Comparison of ENCODE assay signal across 12 cellular contexts in the genomic region with DNA sequence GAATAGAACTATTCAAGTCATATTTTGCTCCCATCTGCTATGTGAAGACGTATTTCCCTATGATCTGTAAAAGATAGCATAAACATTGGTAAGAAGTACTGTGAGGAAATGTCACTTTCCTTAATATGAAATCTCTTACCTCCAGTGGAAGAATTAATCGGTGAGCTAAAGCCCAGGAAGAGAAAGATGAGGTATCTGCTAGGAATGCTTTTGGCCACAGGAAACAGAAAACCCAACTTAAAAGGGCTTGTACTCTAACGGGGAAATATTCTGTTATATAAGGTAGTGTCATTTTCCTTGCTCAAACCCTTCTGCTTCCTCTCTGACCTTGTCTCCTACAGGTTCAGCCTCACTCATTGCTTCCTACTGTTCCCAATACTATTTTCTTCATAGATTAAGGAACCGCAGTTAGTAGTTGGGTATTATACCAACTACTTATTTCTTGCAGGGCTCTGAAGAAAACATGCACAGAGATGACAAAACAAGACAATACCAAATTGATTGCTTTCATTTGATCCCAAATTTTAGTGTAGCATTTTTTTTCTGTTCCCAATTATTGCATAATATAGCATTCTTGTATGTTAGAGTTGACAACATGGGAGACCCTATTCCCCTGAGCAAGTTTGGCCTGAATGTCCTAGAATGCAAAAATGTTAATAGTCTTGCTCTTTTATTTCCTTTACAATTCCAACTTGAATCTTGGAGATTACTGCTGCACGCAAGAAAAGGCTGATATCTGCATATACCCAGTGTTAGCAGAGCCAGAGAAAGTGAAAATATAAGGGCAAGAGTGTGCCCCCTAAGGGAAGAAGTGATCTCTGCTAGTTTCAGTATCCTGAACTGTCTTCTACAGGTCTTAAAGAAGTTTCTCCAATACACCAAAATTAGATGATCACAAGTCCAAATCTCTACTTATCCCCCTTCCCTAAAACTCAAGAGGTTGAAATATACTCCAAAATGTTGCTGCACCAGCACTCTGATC.
DNase-seq lines count a peak whose midpoint lies in the region; ATAC-seq and TF ChIP-seq lines count a peak whose summit lies in the region.
"Had no signal": no experiment of that assay in that cellular context is flagged by ENCODE, and none has a peak within 500 bp of the region (broad histone marks: within the 10 kb centered on the region; RNA-seq: fewer than 3 reads in every experiment).

No MANE protein-coding gene starts in this region.

- no peaks in the 10 kb centered on the region for H3K36me3 ChIP-seq in DOHH2 (ENCODE audit: control insufficient read depth, low read length)
- H3K36me3 ChIP-seq in SK-N-SH (replicated peaks in 1 of 2; ENCODE audit: control insufficient read depth in 1 of 2, insufficient read depth in 2 of 2, low read length in 1 of 2), result peaks cover 0 to 3% of the 10 kb centered on the region in 2 experiments

- TF ChIP-seq CTCF in DOHH2 (IDR thresholded peaks at IDR 0.05; ENCODE audit: low read depth, low read length, poor library complexity, severe bottlenecking) (peak; percentile 32), HL-60 (IDR thresholded peaks at IDR 0.05; ENCODE audit: insufficient read depth, low read length) (no peak), SK-N-SH (IDR thresholded peaks at IDR 0.05) (peak; percentile 18)

- no peak overlapping the region for H3K27ac Mint-ChIP-seq in activated CD4-positive, alpha-beta memory T cell treated with anti-CD3 and anti-CD28 coated beads for 36 hours

- H3K4me1 ChIP-seq in DOHH2 (ENCODE audit: control insufficient read depth, low read length) (no peaks in the 10 kb centered on the region), SK-N-SH (ENCODE audit: control insufficient read depth in 1 of 2, insufficient read depth in 2 of 2, low read depth in 1 of 2, low read length in 1 of 2) (no peaks in the 10 kb centered on the region; a peak in 2 of 4 replicates)

- no peak for TF ChIP-seq EP300 in SK-N-SH (IDR thresholded peaks at IDR 0.05; ENCODE audit: borderline replicate concordance in 1 of 2, low read depth in 1 of 2, low read length in 1 of 2)

- H3K4me2 ChIP-seq in DOHH2 (ENCODE audit: low read length) (no peak overlapping the region), SK-N-SH (no peak overlapping the region)

- no peaks in the 10 kb centered on the region for H3K9me3 Mint-ChIP-seq in activated CD4-positive, alpha-beta memory T cell treated with anti-CD3 and anti-CD28 coated beads for 36 hours

- H3K4me3 Mint-ChIP-seq in activated CD4-positive, alpha-beta memory T cell treated with anti-CD3 and anti-CD28 coated beads for 36 hours, result no peak overlapping the region

- H3K27me3 ChIP-seq in DOHH2 (ENCODE audit: control insufficient read depth, low read length), result no peaks in the 10 kb centered on the region
- no peaks in the 10 kb centered on the region for H3K27me3 ChIP-seq in HL-60 (ENCODE audit: insufficient read depth, poor library complexity, severe bottlenecking)
- no peaks in the 10 kb centered on the region for H3K27me3 ChIP-seq in SK-N-SH (ENCODE audit: insufficient read depth)

- H3K9me3 ChIP-seq in DOHH2 (ENCODE audit: control insufficient read depth, insufficient read depth, low read length) (no peaks in the 10 kb centered on the region), SK-N-SH (no peaks in the 10 kb centered on the region)

- H3K79me2 ChIP-seq in DOHH2 (ENCODE audit: control insufficient read depth, low read length), result no peaks in the 10 kb centered on the region
- no peaks in the 10 kb centered on the region for H3K79me2 ChIP-seq in SK-N-SH (ENCODE audit: insufficient read depth)

- peak; percentile 27; the same call in 1 of the 2 replicates for TF ChIP-seq RAD21 in SK-N-SH (IDR thresholded peaks at IDR 0.05; ENCODE audit: low read length)

- intact Hi-C loops in activated CD4-positive, alpha-beta memory T cell treated with anti-CD3 and anti-CD28 coated beads for 36 hours (cut with micrococcal nuclease), result no loop called here

- no peak overlapping the region for H3K27ac ChIP-seq in DOHH2 (ENCODE audit: low read depth, low read length)
- peak overlapping the region; percentile 90 for H3K27ac ChIP-seq in HL-60 (replicated peaks)
- H3K27ac ChIP-seq in SK-N-SH (ENCODE audit: low read depth in 2 of 2, low read length in 1 of 2), result no peak overlapping the region
- H3K27ac ChIP-seq: GM23248 had no signal

- no peaks in the 10 kb centered on the region for H4K20me1 ChIP-seq in DOHH2 (ENCODE audit: control insufficient read depth, insufficient read depth, low read depth, low read length)
- no peaks in the 10 kb centered on the region for H4K20me1 ChIP-seq in SK-N-SH (ENCODE audit: insufficient read depth)

- POLR2A ChIA-PET in SK-N-SH (lab: Yijun Ruan, JAX), result no interaction called here
- POLR2A ChIA-PET in activated CD4-positive, alpha-beta memory T cell treated with anti-CD3 and anti-CD28 coated beads for 36 hours (lab: Charles Lee), result no interaction called here

- CTCF ChIA-PET in SK-N-SH (lab: Yijun Ruan, JAX), result interaction anchor here (2.5 kb wide), 1 partner anchor 11 kb away, joined by 7 read pairs; no protein-coding TSS in a partner anchor
- CTCF ChIA-PET in activated CD4-positive, alpha-beta memory T cell treated with anti-CD3 and anti-CD28 coated beads for 36 hours (lab: Charles Lee), result no interaction called here

- ATAC-seq in GM21529 (IDR thresholded peaks at IDR 0.05; ENCODE audit: unreplicated experiment), result no peak
- ATAC-seq: activated CD4-positive, CD25-positive, alpha-beta regulatory T cell treated with anti-CD3 and anti-CD28 coated beads, Interleukin-2, amount 50 U/mL, for 24 hours had no signal

- DNase-seq in HL-60 (ENCODE audit: low read depth in 1 of 2, low spot score in 1 of 2), result peak in 1 of 2 experiments; percentile 37
- DNase-seq in SK-N-SH, result no peak
- DNase-seq in glomerular visceral epithelial cell (ENCODE audit: extremely low spot score), result peak; percentile 18
- no peak for DNase-seq in retina
- no peak for DNase-seq in islet precursor cell
- DNase-seq in activated CD4-positive, alpha-beta memory T cell treated with anti-CD3 and anti-CD28 coated beads for 36 hours, result no peak
- DNase-seq: activated gamma-delta T cell, NCI-H1694 treated with DMSO at 0.1 percent for 48 hours had no signal

- H3K4me3 ChIP-seq in DOHH2 (ENCODE audit: low read length) (no peak overlapping the region), HL-60 (replicated peaks; ENCODE audit: insufficient read depth, low read length) (no peak overlapping the region), SK-N-SH (ENCODE audit: low read depth in 2 of 2, low read length in 1 of 2) (no peak overlapping the region)
- H3K4me3 ChIP-seq: GM23248 had no signal

- peaks cover 14% of the 10 kb centered on the region for H3K36me3 Mint-ChIP-seq in activated CD4-positive, alpha-beta memory T cell treated with anti-CD3 and anti-CD28 coated beads for 36 hours

- H3K27me3 Mint-ChIP-seq in activated CD4-positive, alpha-beta memory T cell treated with anti-CD3 and anti-CD28 coated beads for 36 hours, result no peaks in the 10 kb centered on the region

- H2AFZ ChIP-seq in SK-N-SH (ENCODE audit: low read depth), result no peak overlapping the region
- H2AFZ ChIP-seq: GM23248 had no signal

- no peaks in the 10 kb centered on the region for H3K9me2 ChIP-seq in DOHH2 (replicated peaks; ENCODE audit: control insufficient read depth, low read length)
- H3K9me2 ChIP-seq in SK-N-SH, result no peaks in the 10 kb centered on the region

- WGBS in SK-N-SH (ENCODE audit: low lambda C conversion rate), result 87% methylated on average over 5 of the region's 5 CpGs

- peaks cover 3% of the 10 kb centered on the region for H3K4me1 Mint-ChIP-seq in activated CD4-positive, alpha-beta memory T cell treated with anti-CD3 and anti-CD28 coated beads for 36 hours (ENCODE audit: low read depth)

- H3K9ac ChIP-seq in SK-N-SH, result no peak overlapping the region
- H3K9ac ChIP-seq: GM23248 had no signal

- H3F3A ChIP-seq in DOHH2 (ENCODE audit: control insufficient read depth, insufficient read depth), result no peaks in the 10 kb centered on the region
- peaks cover 12% of the 10 kb centered on the region for H3F3A ChIP-seq in SK-N-SH (replicated peaks; ENCODE audit: insufficient read depth)

TF ChIP-seq in SK-N-SH, 30 proteins besides CTCF, POLR2A, EP300 and RAD21:
- TF ChIP-seq FOSL2 (IDR thresholded peaks at IDR 0.05; ENCODE audit: borderline replicate concordance, low read depth), result 0 out of 2 replicates have a peak, but pooled peaks have one; percentile 24
- TF ChIP-seq JUND (IDR thresholded peaks at IDR 0.05), result 0 out of 2 replicates have a peak, but pooled peaks have one; percentile 8
- no peak for TF ChIP-seq YY1 (IDR thresholded peaks at IDR 0.05; ENCODE audit: low read depth)
TF ChIP-seq in SK-N-SH: peak in this region for 2.
